ENCODE assay signal across 12 cellular contexts in genomic region chr2:230751062-230751461, GRCh38. TPM values are rescaled to one million over a fixed set of nuclear protein-coding genes. Genes with fewer than 3 reads are reported as not detected.
DNase-seq lines count a peak whose midpoint lies in the region; ATAC-seq, FAIRE-seq and TF ChIP-seq lines count a peak whose summit lies in the region.
"Had no signal": no experiment of that assay in that cellular context is flagged by ENCODE, and none has a peak within 500 bp of the region (broad histone marks: within the 10 kb centered on the region; RNA-seq: fewer than 3 reads in every experiment).

No MANE protein-coding gene starts in this region.

- no peaks in the 10 kb centered on the region for H3K9me3 ChIP-seq in PC-3 (ENCODE audit: low read length)
- H3K9me3 ChIP-seq in Peyer's patch: no peaks in the 10 kb centered on the region
- H3K9me3 ChIP-seq: transverse colon had no signal

- POLR2A ChIA-PET in PC-3 (lab: Charles Lee; ENCODE audit: unreplicated experiment): interaction anchor here (0.6 kb wide), 1 partner anchor 310 kb away, joined by 10 read pairs; no protein-coding TSS in a partner anchor

- H3F3A ChIP-seq in PC-3 (ENCODE audit: low read length, unreplicated experiment): no peaks in the 10 kb centered on the region

- H3K4me1 ChIP-seq in PC-3 (ENCODE audit: insufficient read depth, low read length): peaks cover 38% of the 10 kb centered on the region
- peaks cover 0 to 5% (median 0%) of the 10 kb centered on the region in 4 donors for H3K4me1 ChIP-seq in Peyer's patch

- H3K27ac ChIP-seq in PC-3 (ENCODE audit: low read length) (0 out of 2 replicates have a peak overlapping the region, but pooled peaks have one; percentile 1), Peyer's patch (no peak overlapping the region)
- H3K27ac ChIP-seq: C4-2B, transverse colon had no signal

- CTCF ChIA-PET in PC-3 (lab: Charles Lee): no interaction called here

- TF ChIP-seq CTCF in PC-3 (conservative IDR thresholded peaks at IDR 0.05; ENCODE audit: low read depth, low read length): no peak
- no peak for TF ChIP-seq CTCF in epithelial cell of esophagus (IDR thresholded peaks at IDR 0.05; ENCODE audit: insufficient read depth, low read depth, low read length, missing control alignments)
- no peak for TF ChIP-seq CTCF in Peyer's patch (IDR thresholded peaks at IDR 0.05)

- intact Hi-C loops in PC-3 (cut with micrococcal nuclease): no loop called here

- ATAC-seq in PC-3: peak; percentile 56
- no peak for ATAC-seq in GM18505 (IDR thresholded peaks at IDR 0.05; ENCODE audit: unreplicated experiment)
- ATAC-seq: left colon had no signal

- H3K4me3 ChIP-seq in PC-3 (ENCODE audit: low read length) (no peak overlapping the region), epithelial cell of esophagus (ENCODE audit: low read length) (no peak overlapping the region), Peyer's patch (no peak overlapping the region)
- H3K4me3 ChIP-seq: transverse colon had no signal

- BruUV-seq in PC-3 (replicated peaks; lab: Mats Ljungman, UMichigan): no TSS peak

- peak overlapping the region; percentile 24; the same call in 1 of the 2 replicates for H3K4me2 ChIP-seq in PC-3 (ENCODE audit: low read length)

- H3K36me3 ChIP-seq in PC-3 (ENCODE audit: low read depth, low read length) (peaks cover 13% of the 10 kb centered on the region), Peyer's patch (no peaks in the 10 kb centered on the region)

- peaks cover 96% of the 10 kb centered on the region for H3K79me2 ChIP-seq in PC-3 (ENCODE audit: low read length)

- DNase-seq in stimulated activated CD4-positive, alpha-beta T cell treated with anti-CD3 and anti-CD28 coated beads, Interleukin-4, amount 100 ng/mL, for 24 hours: peak; percentile 28
- no peak for DNase-seq in stimulated activated CD4-positive, alpha-beta T cell treated with anti-CD3 and anti-CD28 coated beads, Interleukin-2, amount 100 ng/mL, for 24 hours
- DNase-seq in PC-3 (peak; percentile 68), epithelial cell of esophagus (ENCODE audit: low read depth) (peak; percentile 91), urothelium cell line (ENCODE audit: low spot score) (peak; percentile 16), Peyer's patch (no peak), SIG-M5 (lab: John Stamatoyannopoulos, UW) (no peak)
- DNase-seq: left colon, NCI-H2171, transverse colon had no signal

- no peak overlapping the region for H3K9ac ChIP-seq in PC-3 (ENCODE audit: low read length)

- H3K27me3 ChIP-seq in PC-3 (ENCODE audit: low read length): no peaks in the 10 kb centered on the region
- H3K27me3 ChIP-seq in Peyer's patch: no peaks in the 10 kb centered on the region
- H3K27me3 ChIP-seq: transverse colon had no signal

- TF ChIP-seq POLR2A in Peyer's patch (IDR thresholded peaks at IDR 0.05) (no peak), GM18505 (IDR thresholded peaks at IDR 0.05; ENCODE audit: borderline replicate concordance, extremely low read depth, insufficient read depth, insufficient read length) (no peak)

- H4K20me1 ChIP-seq in PC-3 (ENCODE audit: low read length): peaks cover 23% of the 10 kb centered on the region

- peak; percentile 37 for FAIRE-seq in urothelium cell line (lab: Jason Lieb, UNC)

- H2AFZ ChIP-seq in PC-3 (ENCODE audit: low read length): no peak overlapping the region

- no peaks in the 10 kb centered on the region for H3K9me2 ChIP-seq in PC-3 (replicated peaks; ENCODE audit: low read length)

RNA-seq across cellular contexts. Expression of gene CAB39, which starts 38.4 kb away (rescaled TPM):
- 52.5 and 59.6 TPM in 2 replicates for total RNA-seq in PC-3 (2014; rRNA removed)
- 100 to 1,000 TPM in 1 of 4 donors, 10 to 100 TPM in 3; 60.2 to 124 (median 72.2) TPM for total RNA-seq in Peyer's patch

Comparison
In these comparisons a context has a peak if more than half of its experiments do, and no peak if none do; other contexts are left out.
1. DNase-seq: peak in stimulated activated CD4-positive, alpha-beta T cell treated with anti-CD3 and anti-CD28 coated beads, Interleukin-4, amount 100 ng/mL, for 24 hours (single experiment), PC-3 (single experiment), epithelial cell of esophagus (single experiment) and urothelium cell line (single experiment); none in stimulated activated CD4-positive, alpha-beta T cell treated with anti-CD3 and anti-CD28 coated beads, Interleukin-2, amount 100 ng/mL, for 24 hours (0 of 2), Peyer's patch (0 of 3) and SIG-M5 (single experiment).